ENCODE assay signal across 1 cellular context in the genomic region with DNA sequence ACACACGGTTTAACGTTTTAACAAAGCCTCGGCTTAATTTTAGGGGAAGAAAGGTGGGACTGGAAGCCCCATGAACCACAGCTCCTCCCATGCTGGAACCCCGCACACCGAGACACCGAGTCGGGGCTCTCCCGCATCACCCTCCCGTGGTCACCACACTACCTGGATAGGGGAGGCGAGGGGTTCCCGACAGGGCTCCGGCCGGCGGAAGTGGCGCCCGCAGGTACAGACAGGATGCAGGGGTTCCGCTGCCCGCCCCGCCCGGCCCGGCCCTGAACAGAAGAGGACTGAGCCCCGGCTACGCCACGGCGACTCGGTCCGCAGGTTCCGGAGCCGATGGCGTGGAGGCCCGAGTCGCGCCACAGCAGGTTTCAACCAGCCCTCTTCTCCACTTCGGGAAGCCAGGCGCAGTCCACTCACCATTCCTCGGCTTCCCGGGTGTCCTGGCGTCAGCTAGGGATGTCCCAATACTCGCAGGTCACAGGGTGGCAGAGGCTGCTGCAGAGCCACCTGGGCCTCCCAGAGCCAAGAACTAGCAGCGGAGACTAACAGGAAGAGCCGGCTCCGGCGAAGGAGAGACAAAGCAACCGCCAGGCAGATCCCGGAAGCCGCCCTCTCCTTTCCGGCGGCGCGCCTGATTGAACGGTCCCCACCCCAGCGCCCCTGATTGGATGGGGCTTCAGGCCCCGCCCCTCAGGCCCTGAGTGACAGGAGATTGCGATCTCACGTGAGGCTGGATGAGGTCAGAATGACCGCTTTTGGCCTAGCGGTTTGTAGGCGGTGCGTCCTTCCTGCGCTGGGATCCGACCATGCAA.
A peak's percentile ranks its signal among the peaks of the same experiment; 100 is the strongest.
TF ChIP-seq lines count a peak whose summit lies in the region.

A gene (minus strand): TSS at position 580 of the 815 bp plus-strand sequence. CDS start 157 bp downstream, at position 423.

TF ChIP-seq in HEK293, 187 proteins besides CTCF, POLR2A, EP300 and RAD21 (continued from another document and continues in another):
- TF ChIP-seq, protein P1, sequence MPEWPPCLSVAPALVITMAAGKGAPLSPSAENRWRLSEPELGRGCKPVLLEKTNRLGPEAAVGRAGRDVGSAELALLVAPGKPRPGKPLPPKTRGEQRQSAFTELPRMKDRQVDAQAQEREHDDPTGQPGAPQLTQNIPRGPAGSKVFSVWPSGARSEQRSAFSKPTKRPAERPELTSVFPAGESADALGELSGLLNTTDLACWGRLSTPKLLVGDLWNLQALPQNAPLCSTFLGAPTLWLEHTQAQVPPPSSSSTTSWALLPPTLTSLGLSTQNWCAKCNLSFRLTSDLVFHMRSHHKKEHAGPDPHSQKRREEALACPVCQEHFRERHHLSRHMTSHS (tag by site-specific recombination; IDR thresholded peaks at IDR 0.05) = no peak
- TF ChIP-seq, protein P2, sequence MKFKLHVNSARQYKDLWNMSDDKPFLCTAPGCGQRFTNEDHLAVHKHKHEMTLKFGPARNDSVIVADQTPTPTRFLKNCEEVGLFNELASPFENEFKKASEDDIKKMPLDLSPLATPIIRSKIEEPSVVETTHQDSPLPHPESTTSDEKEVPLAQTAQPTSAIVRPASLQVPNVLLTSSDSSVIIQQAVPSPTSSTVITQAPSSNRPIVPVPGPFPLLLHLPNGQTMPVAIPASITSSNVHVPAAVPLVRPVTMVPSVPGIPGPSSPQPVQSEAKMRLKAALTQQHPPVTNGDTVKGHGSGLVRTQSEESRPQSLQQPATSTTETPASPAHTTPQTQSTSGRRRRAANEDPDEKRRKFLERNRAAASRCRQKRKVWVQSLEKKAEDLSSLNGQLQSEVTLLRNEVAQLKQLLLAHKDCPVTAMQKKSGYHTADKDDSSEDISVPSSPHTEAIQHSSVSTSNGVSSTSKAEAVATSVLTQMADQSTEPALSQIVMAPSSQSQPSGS (tag by site-specific recombination; IDR thresholded peaks at IDR 0.05; ENCODE audit: low read depth) = no peak
- TF ChIP-seq KLF1 (tag by site-specific recombination; IDR thresholded peaks at IDR 0.05) = no peak
- no peak for TF ChIP-seq ZBTB17 (tag by site-specific recombination; IDR thresholded peaks at IDR 0.05)
- TF ChIP-seq KLF16 (tag by site-specific recombination; IDR thresholded peaks at IDR 0.05) = no peak
- TF ChIP-seq ZNF555 (tag by site-specific recombination; conservative IDR thresholded peaks at IDR 0.05) = no peak
- no peak for TF ChIP-seq ZNF621 (tag by site-specific recombination; IDR thresholded peaks at IDR 0.05)
- TF ChIP-seq ZNF302 (tag by site-specific recombination; IDR thresholded peaks at IDR 0.05; ENCODE audit: low read depth) = no peak
- no peak for TF ChIP-seq ZNF138 (tag by site-specific recombination; IDR thresholded peaks at IDR 0.05; ENCODE audit: borderline replicate concordance)
- no peak for TF ChIP-seq ZNF214 (tag by site-specific recombination; IDR thresholded peaks at IDR 0.05; ENCODE audit: borderline replicate concordance)
- TF ChIP-seq, protein P3, sequence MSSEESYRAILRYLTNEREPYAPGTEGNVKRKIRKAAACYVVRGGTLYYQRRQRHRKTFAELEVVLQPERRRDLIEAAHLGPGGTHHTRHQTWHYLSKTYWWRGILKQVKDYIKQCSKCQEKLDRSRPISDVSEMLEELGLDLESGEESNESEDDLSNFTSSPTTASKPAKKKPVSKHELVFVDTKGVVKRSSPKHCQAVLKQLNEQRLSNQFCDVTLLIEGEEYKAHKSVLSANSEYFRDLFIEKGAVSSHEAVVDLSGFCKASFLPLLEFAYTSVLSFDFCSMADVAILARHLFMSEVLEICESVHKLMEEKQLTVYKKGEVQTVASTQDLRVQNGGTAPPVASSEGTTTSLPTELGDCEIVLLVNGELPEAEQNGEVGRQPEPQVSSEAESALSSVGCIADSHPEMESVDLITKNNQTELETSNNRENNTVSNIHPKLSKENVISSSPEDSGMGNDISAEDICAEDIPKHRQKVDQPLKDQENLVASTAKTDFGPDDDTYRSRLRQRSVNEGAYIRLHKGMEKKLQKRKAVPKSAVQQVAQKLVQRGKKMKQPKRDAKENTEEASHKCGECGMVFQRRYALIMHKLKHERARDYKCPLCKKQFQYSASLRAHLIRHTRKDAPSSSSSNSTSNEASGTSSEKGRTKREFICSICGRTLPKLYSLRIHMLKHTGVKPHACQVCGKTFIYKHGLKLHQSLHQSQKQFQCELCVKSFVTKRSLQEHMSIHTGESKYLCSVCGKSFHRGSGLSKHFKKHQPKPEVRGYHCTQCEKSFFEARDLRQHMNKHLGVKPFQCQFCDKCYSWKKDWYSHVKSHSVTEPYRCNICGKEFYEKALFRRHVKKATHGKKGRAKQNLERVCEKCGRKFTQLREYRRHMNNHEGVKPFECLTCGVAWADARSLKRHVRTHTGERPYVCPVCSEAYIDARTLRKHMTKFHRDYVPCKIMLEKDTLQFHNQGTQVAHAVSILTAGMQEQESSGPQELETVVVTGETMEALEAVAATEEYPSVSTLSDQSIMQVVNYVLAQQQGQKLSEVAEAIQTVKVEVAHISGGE (tag by site-specific recombination; conservative IDR thresholded peaks at IDR 0.05; ENCODE audit: low read depth) = peak; percentile 94
- TF ChIP-seq MZF1 (tag by site-specific recombination; IDR thresholded peaks at IDR 0.05; ENCODE audit: borderline replicate concordance) = no peak
- no peak for TF ChIP-seq MYNN (tag by site-specific recombination; IDR thresholded peaks at IDR 0.05; ENCODE audit: borderline replicate concordance)
- no peak for TF ChIP-seq ZNF292 (tag by site-specific recombination; IDR thresholded peaks at IDR 0.05; ENCODE audit: borderline replicate concordance, low read depth)
- TF ChIP-seq TCF7L2 (IDR thresholded peaks at IDR 0.05; ENCODE audit: borderline replicate concordance, low read depth, low read length) = no peak
- TF ChIP-seq ZNF174 (tag by site-specific recombination; IDR thresholded peaks at IDR 0.05) = no peak
- TF ChIP-seq ZNF335 (tag by site-specific recombination; conservative IDR thresholded peaks at IDR 0.05) = peak; percentile 48
- TF ChIP-seq, protein P4, sequence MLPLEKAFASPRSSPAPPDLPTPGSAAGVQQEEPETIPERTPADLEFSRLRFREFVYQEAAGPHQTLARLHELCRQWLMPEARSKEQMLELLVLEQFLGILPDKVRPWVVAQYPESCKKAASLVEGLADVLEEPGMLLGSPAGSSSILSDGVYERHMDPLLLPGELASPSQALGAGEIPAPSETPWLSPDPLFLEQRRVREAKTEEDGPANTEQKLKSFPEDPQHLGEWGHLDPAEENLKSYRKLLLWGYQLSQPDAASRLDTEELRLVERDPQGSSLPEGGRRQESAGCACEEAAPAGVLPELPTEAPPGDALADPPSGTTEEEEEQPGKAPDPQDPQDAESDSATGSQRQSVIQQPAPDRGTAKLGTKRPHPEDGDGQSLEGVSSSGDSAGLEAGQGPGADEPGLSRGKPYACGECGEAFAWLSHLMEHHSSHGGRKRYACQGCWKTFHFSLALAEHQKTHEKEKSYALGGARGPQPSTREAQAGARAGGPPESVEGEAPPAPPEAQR (tag by site-specific recombination; IDR thresholded peaks at IDR 0.05) = no peak
- TF ChIP-seq, protein P5, sequence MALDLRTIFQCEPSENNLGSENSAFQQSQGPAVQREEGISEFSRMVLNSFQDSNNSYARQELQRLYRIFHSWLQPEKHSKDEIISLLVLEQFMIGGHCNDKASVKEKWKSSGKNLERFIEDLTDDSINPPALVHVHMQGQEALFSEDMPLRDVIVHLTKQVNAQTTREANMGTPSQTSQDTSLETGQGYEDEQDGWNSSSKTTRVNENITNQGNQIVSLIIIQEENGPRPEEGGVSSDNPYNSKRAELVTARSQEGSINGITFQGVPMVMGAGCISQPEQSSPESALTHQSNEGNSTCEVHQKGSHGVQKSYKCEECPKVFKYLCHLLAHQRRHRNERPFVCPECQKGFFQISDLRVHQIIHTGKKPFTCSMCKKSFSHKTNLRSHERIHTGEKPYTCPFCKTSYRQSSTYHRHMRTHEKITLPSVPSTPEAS (tag by site-specific recombination; IDR thresholded peaks at IDR 0.05) = no peak
- no peak for TF ChIP-seq ZSCAN23 (tag by site-specific recombination; IDR thresholded peaks at IDR 0.05)
- TF ChIP-seq ZNF10 (tag by site-specific recombination; IDR thresholded peaks at IDR 0.05) = no peak
- TF ChIP-seq GLI2 (tag by site-specific recombination; IDR thresholded peaks at IDR 0.05; ENCODE audit: borderline replicate concordance, low read depth) = no peak
- TF ChIP-seq ZNF629 (tag by site-specific recombination; IDR thresholded peaks at IDR 0.05) = peak; percentile 54
- no peak for TF ChIP-seq ZFP41 (tag by site-specific recombination; IDR thresholded peaks at IDR 0.05; ENCODE audit: borderline replicate concordance)
- TF ChIP-seq ZNF558 (tag by site-specific recombination; IDR thresholded peaks at IDR 0.05) = no peak
- no peak for TF ChIP-seq ZSCAN30 (tag by site-specific recombination; IDR thresholded peaks at IDR 0.05)
- TF ChIP-seq, protein P6, sequence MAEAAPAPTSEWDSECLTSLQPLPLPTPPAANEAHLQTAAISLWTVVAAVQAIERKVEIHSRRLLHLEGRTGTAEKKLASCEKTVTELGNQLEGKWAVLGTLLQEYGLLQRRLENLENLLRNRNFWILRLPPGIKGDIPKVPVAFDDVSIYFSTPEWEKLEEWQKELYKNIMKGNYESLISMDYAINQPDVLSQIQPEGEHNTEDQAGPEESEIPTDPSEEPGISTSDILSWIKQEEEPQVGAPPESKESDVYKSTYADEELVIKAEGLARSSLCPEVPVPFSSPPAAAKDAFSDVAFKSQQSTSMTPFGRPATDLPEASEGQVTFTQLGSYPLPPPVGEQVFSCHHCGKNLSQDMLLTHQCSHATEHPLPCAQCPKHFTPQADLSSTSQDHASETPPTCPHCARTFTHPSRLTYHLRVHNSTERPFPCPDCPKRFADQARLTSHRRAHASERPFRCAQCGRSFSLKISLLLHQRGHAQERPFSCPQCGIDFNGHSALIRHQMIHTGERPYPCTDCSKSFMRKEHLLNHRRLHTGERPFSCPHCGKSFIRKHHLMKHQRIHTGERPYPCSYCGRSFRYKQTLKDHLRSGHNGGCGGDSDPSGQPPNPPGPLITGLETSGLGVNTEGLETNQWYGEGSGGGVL (tag by site-specific recombination; IDR thresholded peaks at IDR 0.05) = no peak
- TF ChIP-seq ZNF701 (tag by site-specific recombination; IDR thresholded peaks at IDR 0.05) = no peak
- TF ChIP-seq HOXD13 (CRISPR knock-in tag; IDR thresholded peaks at IDR 0.05; ENCODE audit: borderline replicate concordance) = no peak
- TF ChIP-seq REPIN1 (tag by site-specific recombination; IDR thresholded peaks at IDR 0.05; ENCODE audit: low read depth) = no peak
- TF ChIP-seq ZNF19 (tag by site-specific recombination; IDR thresholded peaks at IDR 0.05; ENCODE audit: low read depth) = no peak
- no peak for TF ChIP-seq ZNF350 (tag by site-specific recombination; IDR thresholded peaks at IDR 0.05)
- peak; percentile 45; the same call in 1 of the 2 replicates for TF ChIP-seq ZBTB20 (tag by site-specific recombination; IDR thresholded peaks at IDR 0.05)
- no peak for TF ChIP-seq ZNF426 (tag by site-specific recombination; IDR thresholded peaks at IDR 0.05)
- TF ChIP-seq SP2 (tag by site-specific recombination; IDR thresholded peaks at IDR 0.05) = peak; percentile 85
- TF ChIP-seq, protein P7, sequence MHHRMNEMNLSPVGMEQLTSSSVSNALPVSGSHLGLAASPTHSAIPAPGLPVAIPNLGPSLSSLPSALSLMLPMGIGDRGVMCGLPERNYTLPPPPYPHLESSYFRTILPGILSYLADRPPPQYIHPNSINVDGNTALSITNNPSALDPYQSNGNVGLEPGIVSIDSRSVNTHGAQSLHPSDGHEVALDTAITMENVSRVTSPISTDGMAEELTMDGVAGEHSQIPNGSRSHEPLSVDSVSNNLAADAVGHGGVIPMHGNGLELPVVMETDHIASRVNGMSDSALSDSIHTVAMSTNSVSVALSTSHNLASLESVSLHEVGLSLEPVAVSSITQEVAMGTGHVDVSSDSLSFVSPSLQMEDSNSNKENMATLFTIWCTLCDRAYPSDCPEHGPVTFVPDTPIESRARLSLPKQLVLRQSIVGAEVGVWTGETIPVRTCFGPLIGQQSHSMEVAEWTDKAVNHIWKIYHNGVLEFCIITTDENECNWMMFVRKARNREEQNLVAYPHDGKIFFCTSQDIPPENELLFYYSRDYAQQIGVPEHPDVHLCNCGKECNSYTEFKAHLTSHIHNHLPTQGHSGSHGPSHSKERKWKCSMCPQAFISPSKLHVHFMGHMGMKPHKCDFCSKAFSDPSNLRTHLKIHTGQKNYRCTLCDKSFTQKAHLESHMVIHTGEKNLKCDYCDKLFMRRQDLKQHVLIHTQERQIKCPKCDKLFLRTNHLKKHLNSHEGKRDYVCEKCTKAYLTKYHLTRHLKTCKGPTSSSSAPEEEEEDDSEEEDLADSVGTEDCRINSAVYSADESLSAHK (tag by site-specific recombination; IDR thresholded peaks at IDR 0.05) = no peak
- TF ChIP-seq ZNF157 (tag by site-specific recombination; IDR thresholded peaks at IDR 0.05) = no peak
- no peak for TF ChIP-seq ZNF239 (tag by site-specific recombination; IDR thresholded peaks at IDR 0.05)
- TF ChIP-seq ZNF394 (tag by site-specific recombination; IDR thresholded peaks at IDR 0.05; ENCODE audit: borderline replicate concordance) = 0 out of 2 replicates have a peak, but pooled peaks have one; percentile 15
- no peak for TF ChIP-seq ZNF2 (tag by site-specific recombination; IDR thresholded peaks at IDR 0.05)
- no peak for TF ChIP-seq WT1 (tag by site-specific recombination; IDR thresholded peaks at IDR 0.05)
- TF ChIP-seq ZNF248 (tag by site-specific recombination; IDR thresholded peaks at IDR 0.05) = no peak
- TF ChIP-seq ZNF37A (tag by site-specific recombination; IDR thresholded peaks at IDR 0.05) = no peak
- TF ChIP-seq, protein P8, sequence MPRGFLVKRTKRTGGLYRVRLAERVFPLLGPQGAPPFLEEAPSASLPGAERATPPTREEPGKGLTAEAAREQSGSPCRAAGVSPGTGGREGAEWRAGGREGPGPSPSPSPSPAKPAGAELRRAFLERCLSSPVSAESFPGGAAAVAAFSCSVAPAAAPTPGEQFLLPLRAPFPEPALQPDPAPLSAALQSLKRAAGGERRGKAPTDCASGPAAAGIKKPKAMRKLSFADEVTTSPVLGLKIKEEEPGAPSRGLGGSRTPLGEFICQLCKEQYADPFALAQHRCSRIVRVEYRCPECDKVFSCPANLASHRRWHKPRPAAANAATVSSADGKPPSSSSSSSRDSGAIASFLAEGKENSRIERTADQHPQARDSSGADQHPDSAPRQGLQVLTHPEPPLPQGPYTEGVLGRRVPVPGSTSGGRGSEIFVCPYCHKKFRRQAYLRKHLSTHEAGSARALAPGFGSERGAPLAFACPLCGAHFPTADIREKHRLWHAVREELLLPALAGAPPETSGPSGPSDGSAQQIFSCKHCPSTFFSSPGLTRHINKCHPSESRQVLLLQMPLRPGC (tag by site-specific recombination; IDR thresholded peaks at IDR 0.05) = no peak
- no peak for TF ChIP-seq ZNF510 (tag by site-specific recombination; IDR thresholded peaks at IDR 0.05; ENCODE audit: insufficient replicate concordance)
- no peak for TF ChIP-seq ZNF610 (tag by site-specific recombination; IDR thresholded peaks at IDR 0.05; ENCODE audit: borderline replicate concordance)
- TF ChIP-seq SP3 (tag by site-specific recombination; IDR thresholded peaks at IDR 0.05) = peak; percentile 55
- TF ChIP-seq, protein P9, sequence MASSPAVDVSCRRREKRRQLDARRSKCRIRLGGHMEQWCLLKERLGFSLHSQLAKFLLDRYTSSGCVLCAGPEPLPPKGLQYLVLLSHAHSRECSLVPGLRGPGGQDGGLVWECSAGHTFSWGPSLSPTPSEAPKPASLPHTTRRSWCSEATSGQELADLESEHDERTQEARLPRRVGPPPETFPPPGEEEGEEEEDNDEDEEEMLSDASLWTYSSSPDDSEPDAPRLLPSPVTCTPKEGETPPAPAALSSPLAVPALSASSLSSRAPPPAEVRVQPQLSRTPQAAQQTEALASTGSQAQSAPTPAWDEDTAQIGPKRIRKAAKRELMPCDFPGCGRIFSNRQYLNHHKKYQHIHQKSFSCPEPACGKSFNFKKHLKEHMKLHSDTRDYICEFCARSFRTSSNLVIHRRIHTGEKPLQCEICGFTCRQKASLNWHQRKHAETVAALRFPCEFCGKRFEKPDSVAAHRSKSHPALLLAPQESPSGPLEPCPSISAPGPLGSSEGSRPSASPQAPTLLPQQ (tag by site-specific recombination; IDR thresholded peaks at IDR 0.05) = no peak
